In the genomic region with DNA sequence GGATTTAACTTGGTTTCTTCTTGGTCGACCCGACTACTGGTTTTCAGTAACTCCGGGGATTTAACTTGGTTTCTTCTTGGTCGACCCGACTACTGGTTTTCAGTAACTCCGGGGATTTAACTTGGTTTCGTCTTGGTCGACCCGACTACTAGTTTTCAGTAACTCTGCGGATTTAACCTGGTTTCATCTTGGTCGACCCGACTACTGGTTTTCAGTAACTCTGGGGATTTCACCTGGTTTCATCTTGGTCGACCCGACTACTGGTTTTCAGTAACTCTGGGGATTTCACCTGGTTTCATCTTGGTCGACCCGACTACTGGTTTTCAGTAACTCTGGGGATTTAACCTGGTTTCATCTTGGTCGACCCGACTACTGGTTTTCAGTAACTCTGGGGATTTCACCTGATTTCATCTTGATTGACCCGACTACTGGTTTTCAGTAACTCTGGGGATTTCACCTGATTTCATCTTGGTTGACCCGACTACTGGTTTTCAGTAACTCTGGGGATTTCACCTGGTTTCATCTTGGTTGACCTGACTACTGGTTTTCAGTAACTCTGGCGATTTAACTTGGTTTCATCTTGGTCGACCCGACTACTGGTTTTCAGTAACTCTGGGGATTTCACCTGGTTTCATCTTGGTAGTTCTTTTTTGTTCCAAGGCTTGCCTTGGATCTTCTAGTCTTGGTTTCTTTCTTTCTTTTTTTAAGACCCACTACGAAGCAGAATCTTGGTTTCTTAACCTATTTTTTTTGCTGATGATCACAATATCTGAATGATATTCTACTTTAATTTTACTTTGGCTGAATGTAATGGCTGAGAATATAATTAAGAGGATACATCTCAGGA, we compare ENCODE assay signal across 8 cellular contexts. TPM values are rescaled to one million over a fixed set of nuclear protein-coding genes. Genes with fewer than 3 reads are reported as not detected.
DNase-seq lines count a peak whose midpoint lies in the region; ATAC-seq and TF ChIP-seq lines count a peak whose summit lies in the region.
"Not testable (repeated sequence)": the region's sequence is repeated elsewhere in the genome, so short reads cannot be mapped to it uniquely, and the experiment has no call there.

No MANE protein-coding gene starts in this region.

- peak; percentile 9 for DNase-seq in T-helper 2 cell treated with Interferon-gamma antibody and Interleukin-4, amounts not matched to agents 5 μg/mL and 100 μg/mL, for 36 hours (ENCODE audit: low spot score)
- DNase-seq in activated CD4-positive, alpha-beta T cell treated with anti-CD3 and anti-CD28 coated beads, Interleukin-2, amount 10 ng/mL, durations not matched to agents 24 days and 14 days; central memory CD8-positive, alpha-beta T cell (ENCODE audit: low spot score in 2 of 2): not testable (repeated sequence)
- peak; percentile 23 for DNase-seq in activated CD8-positive, alpha-beta memory T cell treated with anti-CD3 and anti-CD28 coated beads, Interleukin-2, amount 50 U/mL, for 48 hours
- DNase-seq in activated naive CD4-positive, alpha-beta T cell treated with anti-CD3 and anti-CD28 coated beads for 36 hours, result peak; percentile 20
- peak in 1 of 2 donors; percentile 55 for DNase-seq in stimulated activated naive CD8-positive, alpha-beta T cell treated with anti-CD3 and anti-CD28 coated beads, Interleukin-15, amount 100 ng/mL, for 72 hours

- not testable (repeated sequence) for H3K9me3 Mint-ChIP-seq in T-helper 2 cell treated with Interferon-gamma antibody and Interleukin-4, amounts not matched to agents 5 μg/mL and 100 μg/mL, for 36 hours; activated CD4-positive, alpha-beta T cell treated with anti-CD3 and anti-CD28 coated beads, Interleukin-2, amount 10 ng/mL, durations not matched to agents 24 days and 14 days; activated T-helper 17 cell treated with anti-CD3 and anti-CD28 coated beads, Interleukin-2, amount 50 U/mL, for 72 hours; activated naive CD4-positive, alpha-beta T cell treated with anti-CD3 and anti-CD28 coated beads for 36 hours; central memory CD8-positive, alpha-beta T cell; stimulated activated naive CD8-positive, alpha-beta T cell treated with anti-CD3 and anti-CD28 coated beads, Interleukin-15, amount 100 ng/mL, for 72 hours

- H3K4me1 ChIP-seq in KMS-11 (ENCODE audit: low read depth, poor library complexity, severe bottlenecking), result peaks cover 11% of the 10 kb centered on the region

- not testable (repeated sequence) for H3K4me1 Mint-ChIP-seq in T-helper 2 cell treated with Interferon-gamma antibody and Interleukin-4, amounts not matched to agents 5 μg/mL and 100 μg/mL, for 36 hours (ENCODE audit: low read depth); activated CD4-positive, alpha-beta T cell treated with anti-CD3 and anti-CD28 coated beads, Interleukin-2, amount 10 ng/mL, durations not matched to agents 24 days and 14 days; activated T-helper 17 cell treated with anti-CD3 and anti-CD28 coated beads, Interleukin-2, amount 50 U/mL, for 72 hours; activated naive CD4-positive, alpha-beta T cell treated with anti-CD3 and anti-CD28 coated beads for 36 hours (ENCODE audit: low read depth); central memory CD8-positive, alpha-beta T cell; stimulated activated naive CD8-positive, alpha-beta T cell treated with anti-CD3 and anti-CD28 coated beads, Interleukin-15, amount 100 ng/mL, for 72 hours

- not testable (repeated sequence) for H3K4me3 ChIP-seq in KMS-11 (IDR thresholded peaks at IDR 0.05; ENCODE audit: insufficient read depth, low read depth, low read length)

- H3K27ac Mint-ChIP-seq in T-helper 2 cell treated with Interferon-gamma antibody and Interleukin-4, amounts not matched to agents 5 μg/mL and 100 μg/mL, for 36 hours; central memory CD8-positive, alpha-beta T cell (ENCODE audit: low read depth): not testable (repeated sequence)
- peak overlapping the region; percentile 37 for H3K27ac Mint-ChIP-seq in activated CD4-positive, alpha-beta T cell treated with anti-CD3 and anti-CD28 coated beads, Interleukin-2, amount 10 ng/mL, durations not matched to agents 24 days and 14 days
- H3K27ac Mint-ChIP-seq in activated T-helper 17 cell treated with anti-CD3 and anti-CD28 coated beads, Interleukin-2, amount 50 U/mL, for 72 hours, result peak overlapping the region; percentile 52
- peak overlapping the region; percentile 60 for H3K27ac Mint-ChIP-seq in activated naive CD4-positive, alpha-beta T cell treated with anti-CD3 and anti-CD28 coated beads for 36 hours
- H3K27ac Mint-ChIP-seq in stimulated activated naive CD8-positive, alpha-beta T cell treated with anti-CD3 and anti-CD28 coated beads, Interleukin-15, amount 100 ng/mL, for 72 hours, result peak overlapping the region in 1 of 2 donors; percentile 35

- TF ChIP-seq CTCF in KMS-11 (conservative IDR thresholded peaks at IDR 0.05; ENCODE audit: low read depth, low read length), result not testable (repeated sequence)

- not testable (repeated sequence) for H2AFZ ChIP-seq in KMS-11 (ENCODE audit: low read depth)

- intact Hi-C loops in activated CD4-positive, alpha-beta T cell treated with anti-CD3 and anti-CD28 coated beads, Interleukin-2, amount 10 ng/mL, durations not matched to agents 24 days and 14 days (cut with micrococcal nuclease), result loop anchor here (1.0 kb wide), 1 partner anchor 15 kb away; no protein-coding TSS in a partner anchor
- intact Hi-C loops in activated naive CD4-positive, alpha-beta T cell treated with anti-CD3 and anti-CD28 coated beads for 36 hours (cut with micrococcal nuclease), result loop anchor here (1.0 kb wide), 1 partner anchor 15 kb away; no protein-coding TSS in a partner anchor

- not testable (repeated sequence) for H3K27me3 ChIP-seq in KMS-11 (ENCODE audit: insufficient read depth, low read depth)

- H3K79me2 ChIP-seq in KMS-11 (ENCODE audit: insufficient read depth, low read depth), result not testable (repeated sequence)

- not testable (repeated sequence) for H3K9ac ChIP-seq in KMS-11

- H3K36me3 Mint-ChIP-seq in T-helper 2 cell treated with Interferon-gamma antibody and Interleukin-4, amounts not matched to agents 5 μg/mL and 100 μg/mL, for 36 hours (ENCODE audit: low read depth); activated naive CD4-positive, alpha-beta T cell treated with anti-CD3 and anti-CD28 coated beads for 36 hours (ENCODE audit: low read depth); central memory CD8-positive, alpha-beta T cell (ENCODE audit: insufficient read depth): not testable (repeated sequence)
- H3K36me3 Mint-ChIP-seq in activated CD4-positive, alpha-beta T cell treated with anti-CD3 and anti-CD28 coated beads, Interleukin-2, amount 10 ng/mL, durations not matched to agents 24 days and 14 days (ENCODE audit: low read depth), result peaks cover 15% of the 10 kb centered on the region
- peaks cover 33% of the 10 kb centered on the region for H3K36me3 Mint-ChIP-seq in activated T-helper 17 cell treated with anti-CD3 and anti-CD28 coated beads, Interleukin-2, amount 50 U/mL, for 72 hours (ENCODE audit: low read depth)

- not testable (repeated sequence) for H3K27ac ChIP-seq in KMS-11

- CTCF ChIA-PET in activated naive CD4-positive, alpha-beta T cell treated with anti-CD3 and anti-CD28 coated beads for 36 hours (lab: Charles Lee), result not testable (repeated sequence)

- peak overlapping the region; percentile 31; the same call in 1 of the 2 replicates for H3K4me2 ChIP-seq in KMS-11

- not testable (repeated sequence) for H4K20me1 ChIP-seq in KMS-11 (ENCODE audit: insufficient read depth)

- H3K36me3 ChIP-seq in KMS-11 (ENCODE audit: insufficient read depth), result not testable (repeated sequence)

- H3K27me3 Mint-ChIP-seq in T-helper 2 cell treated with Interferon-gamma antibody and Interleukin-4, amounts not matched to agents 5 μg/mL and 100 μg/mL, for 36 hours (ENCODE audit: low read depth); activated CD4-positive, alpha-beta T cell treated with anti-CD3 and anti-CD28 coated beads, Interleukin-2, amount 10 ng/mL, durations not matched to agents 24 days and 14 days; activated T-helper 17 cell treated with anti-CD3 and anti-CD28 coated beads, Interleukin-2, amount 50 U/mL, for 72 hours; activated naive CD4-positive, alpha-beta T cell treated with anti-CD3 and anti-CD28 coated beads for 36 hours (ENCODE audit: low read depth); central memory CD8-positive, alpha-beta T cell; stimulated activated naive CD8-positive, alpha-beta T cell treated with anti-CD3 and anti-CD28 coated beads, Interleukin-15, amount 100 ng/mL, for 72 hours: not testable (repeated sequence)

- peak; percentile 69 for ATAC-seq in activated T-helper 17 cell treated with anti-CD3 and anti-CD28 coated beads, Interleukin-2, amount 50 U/mL, for 72 hours (replicated peaks)
- not testable (repeated sequence) for ATAC-seq in central memory CD8-positive, alpha-beta T cell (replicated peaks; ENCODE audit: extremely low read depth, poor library complexity, severe bottlenecking)
- peak; percentile 53 for ATAC-seq in stimulated activated naive CD8-positive, alpha-beta T cell treated with anti-CD3 and anti-CD28 coated beads, Interleukin-15, amount 100 ng/mL, for 72 hours

- not testable (repeated sequence) for H3K4me3 Mint-ChIP-seq in T-helper 2 cell treated with Interferon-gamma antibody and Interleukin-4, amounts not matched to agents 5 μg/mL and 100 μg/mL, for 36 hours; activated CD4-positive, alpha-beta T cell treated with anti-CD3 and anti-CD28 coated beads, Interleukin-2, amount 10 ng/mL, durations not matched to agents 24 days and 14 days; activated naive CD4-positive, alpha-beta T cell treated with anti-CD3 and anti-CD28 coated beads for 36 hours; stimulated activated naive CD8-positive, alpha-beta T cell treated with anti-CD3 and anti-CD28 coated beads, Interleukin-15, amount 100 ng/mL, for 72 hours
- peak overlapping the region; percentile 28 for H3K4me3 Mint-ChIP-seq in activated T-helper 17 cell treated with anti-CD3 and anti-CD28 coated beads, Interleukin-2, amount 50 U/mL, for 72 hours
- H3K4me3 Mint-ChIP-seq in central memory CD8-positive, alpha-beta T cell, result peak overlapping the region; percentile 18

RNA-seq across cellular contexts. Expression of gene RPL35A, which starts 28.3 kb away (rescaled TPM):
- total RNA-seq in activated CD4-positive, alpha-beta T cell treated with anti-CD3 and anti-CD28 coated beads, Interleukin-2, amount 10 ng/mL, durations not matched to agents 24 days and 14 days, result 1,350 and 1,372 TPM in 2 replicates
- 1,000 to 10,000 TPM; 1,422 to 1,820 TPM for total RNA-seq in activated T-helper 17 cell treated with anti-CD3 and anti-CD28 coated beads, Interleukin-2, amount 50 U/mL, for 72 hours
- total RNA-seq in activated naive CD4-positive, alpha-beta T cell treated with anti-CD3 and anti-CD28 coated beads for 36 hours, result 1,000 to 10,000 TPM; 1,826 to 1,852 TPM

RNA-seq across cellular contexts. Expression of gene LMLN, which starts 38.4 kb away (rescaled TPM):
- 5.5 and 5.9 TPM in 2 replicates for total RNA-seq in activated CD4-positive, alpha-beta T cell treated with anti-CD3 and anti-CD28 coated beads, Interleukin-2, amount 10 ng/mL, durations not matched to agents 24 days and 14 days
- 1 to 10 TPM; 3.8 to 4.6 TPM for total RNA-seq in activated T-helper 17 cell treated with anti-CD3 and anti-CD28 coated beads, Interleukin-2, amount 50 U/mL, for 72 hours
- total RNA-seq in activated naive CD4-positive, alpha-beta T cell treated with anti-CD3 and anti-CD28 coated beads for 36 hours, result 1 to 10 TPM; 2.1 to 2.2 TPM
